1 cellular context compared by ENCODE assay signal in the genomic region with DNA sequence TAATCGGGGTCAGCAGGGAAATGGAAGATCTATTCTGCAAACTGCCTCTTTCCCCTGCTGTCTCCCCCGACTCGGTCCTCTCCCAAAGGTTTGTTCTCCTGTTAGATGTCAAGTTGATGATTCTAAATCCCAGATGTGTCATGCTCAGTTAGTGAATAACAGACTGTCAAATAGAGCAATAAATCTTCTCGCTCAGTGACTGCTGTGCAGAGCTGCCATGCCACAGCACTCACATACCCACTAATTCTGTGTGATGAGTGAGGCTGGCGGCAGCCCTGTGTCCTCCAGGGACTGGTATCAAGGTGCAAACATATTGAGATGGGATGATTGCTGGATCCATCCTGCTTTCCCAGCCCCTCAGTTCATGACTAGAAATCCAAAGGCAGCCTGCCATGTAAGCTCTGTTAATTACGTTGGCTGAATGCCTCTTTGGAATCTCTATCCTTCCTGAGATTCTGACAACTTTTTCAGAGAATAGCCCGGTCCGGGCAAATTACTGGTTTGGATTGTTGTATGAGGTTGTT.
TF ChIP-seq lines count a peak whose summit lies in the region.

No MANE protein-coding gene starts in this region.

TF ChIP-seq in K562, 482 proteins besides CTCF, POLR2A, EP300 and RAD21:
- TF ChIP-seq, protein P1, sequence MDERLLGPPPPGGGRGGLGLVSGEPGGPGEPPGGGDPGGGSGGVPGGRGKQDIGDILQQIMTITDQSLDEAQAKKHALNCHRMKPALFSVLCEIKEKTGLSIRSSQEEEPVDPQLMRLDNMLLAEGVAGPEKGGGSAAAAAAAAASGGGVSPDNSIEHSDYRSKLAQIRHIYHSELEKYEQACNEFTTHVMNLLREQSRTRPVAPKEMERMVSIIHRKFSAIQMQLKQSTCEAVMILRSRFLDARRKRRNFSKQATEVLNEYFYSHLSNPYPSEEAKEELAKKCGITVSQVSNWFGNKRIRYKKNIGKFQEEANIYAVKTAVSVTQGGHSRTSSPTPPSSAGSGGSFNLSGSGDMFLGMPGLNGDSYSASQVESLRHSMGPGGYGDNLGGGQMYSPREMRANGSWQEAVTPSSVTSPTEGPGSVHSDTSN (CRISPR knock-in tag; IDR thresholded peaks at IDR 0.05; ENCODE audit: low read depth) = no peak
- TF ChIP-seq, protein P1 (tag; conservative IDR thresholded peaks at IDR 0.05; ENCODE audit: low read depth) = peak; percentile 73
- TF ChIP-seq MEIS2 (IDR thresholded peaks at IDR 0.05; ENCODE audit: partially characterized antibody) (peak; percentile 70), PTRF (tag; IDR thresholded peaks at IDR 0.05) (no peak), SMARCA5 (IDR thresholded peaks at IDR 0.05) (no peak), PKNOX1 (IDR thresholded peaks at IDR 0.05) (peak; percentile 51; the same call in 1 of the 2 replicates), ZNF830 (CRISPR knock-in tag; IDR thresholded peaks at IDR 0.05) (no peak), ZBTB9 (CRISPR knock-in tag; IDR thresholded peaks at IDR 0.05) (no peak)
